8 cellular contexts compared by ENCODE assay signal in genomic region chr2:65128297-65129190, GRCh38. TPM values are rescaled to one million over a fixed set of nuclear protein-coding genes. Genes with fewer than 3 reads are reported as not detected.
A peak's percentile ranks its signal among the peaks of the same experiment; 100 is the strongest.
DNase-seq lines count a peak whose midpoint lies in the region; ATAC-seq and TF ChIP-seq lines count a peak whose summit lies in the region.

No MANE protein-coding gene starts in this region.

- DNase-seq in activated T-cell treated with anti-CD3 and anti-CD28 coated beads, Interleukin-2, amount 50 U/mL, for 72 hours, result peak in 1 of 2 donors; percentile 10
- DNase-seq in activated T-cell treated with anti-CD3 and anti-CD28 coated beads, Interleukin-2, amount 50 U/mL, for 48 hours, result no peak
- DNase-seq in SK-N-MC (ENCODE audit: low read depth, low spot score) (no peak), esophagus muscularis mucosa (ENCODE audit: extremely low spot score) (no peak), osteocyte (ENCODE audit: extremely low spot score, unreplicated experiment) (no peak), posterior cingulate gyrus (no peak), cerebellar cortex (ENCODE audit: low spot score) (no peak)

- intact Hi-C loops in esophagus muscularis mucosa (cut with DNase I), result loop anchor here (5.0 kb wide), 1 partner anchor 56 kb away; no protein-coding TSS in a partner anchor
- intact Hi-C loops in posterior cingulate gyrus (cut with DNase I), result no loop called here

- no peaks in the 10 kb centered on the region for H3K9me3 ChIP-seq in SK-N-MC (ENCODE audit: low read depth, low read length)
- no peaks in the 10 kb centered on the region for H3K9me3 ChIP-seq in esophagus muscularis mucosa

- TF ChIP-seq CTCF in esophagus muscularis mucosa (IDR thresholded peaks at IDR 0.05) (no peak), osteocyte (IDR thresholded peaks at IDR 0.05) (no peak)

- peak overlapping the region; percentile 96 for H3K4me3 ChIP-seq in SK-N-MC
- H3K4me3 ChIP-seq in esophagus muscularis mucosa, result peak overlapping the region; percentile 66 to 98 (median 94)

- WGBS in esophagus muscularis mucosa, result 19% methylated on average over 8 of the region's 8 CpGs

- H3K4me1 ChIP-seq in esophagus muscularis mucosa, result peaks cover 40 to 62% (median 58%) of the 10 kb centered on the region in 4 donors

- H3K27ac ChIP-seq in SK-N-MC, result peak overlapping the region; percentile 49
- peak overlapping the region; percentile 94 to 100 (median 98) for H3K27ac ChIP-seq in esophagus muscularis mucosa (replicated peaks in 1 of 4)

- H3K27ac Mint-ChIP-seq in activated T-cell treated with anti-CD3 and anti-CD28 coated beads, Interleukin-2, amount 50 U/mL, for 72 hours, result peak overlapping the region; percentile 98
- peak overlapping the region; percentile 100 for H3K27ac Mint-ChIP-seq in osteocyte (ENCODE audit: unreplicated experiment)

- no peaks in the 10 kb centered on the region; the same call in 1 of the 2 replicates for H3K36me3 ChIP-seq in SK-N-MC (ENCODE audit: insufficient read depth, low read length)
- H3K36me3 ChIP-seq in esophagus muscularis mucosa, result no peaks in the 10 kb centered on the region

- H3K27me3 Mint-ChIP-seq in activated T-cell treated with anti-CD3 and anti-CD28 coated beads, Interleukin-2, amount 50 U/mL, for 72 hours (ENCODE audit: low read depth), result no peaks in the 10 kb centered on the region
- H3K27me3 Mint-ChIP-seq in osteocyte (ENCODE audit: unreplicated experiment), result no peaks in the 10 kb centered on the region

- peaks cover 8 to 10% of the 10 kb centered on the region in 2 donors for H3K36me3 Mint-ChIP-seq in activated T-cell treated with anti-CD3 and anti-CD28 coated beads, Interleukin-2, amount 50 U/mL, for 72 hours (ENCODE audit: insufficient read depth in 2 of 2)
- no peaks in the 10 kb centered on the region for H3K36me3 Mint-ChIP-seq in osteocyte (ENCODE audit: unreplicated experiment)

- H3K4me1 Mint-ChIP-seq in activated T-cell treated with anti-CD3 and anti-CD28 coated beads, Interleukin-2, amount 50 U/mL, for 72 hours (ENCODE audit: low read depth), result peaks cover 54% of the 10 kb centered on the region
- H3K4me1 Mint-ChIP-seq in osteocyte (ENCODE audit: unreplicated experiment), result peaks cover 50% of the 10 kb centered on the region

- H3K9ac ChIP-seq in SK-N-MC (ENCODE audit: insufficient read length), result peak overlapping the region; percentile 98

- no peak for TF ChIP-seq EP300 in esophagus muscularis mucosa (IDR thresholded peaks at IDR 0.05)

- no peaks in the 10 kb centered on the region for H3K9me3 Mint-ChIP-seq in activated T-cell treated with anti-CD3 and anti-CD28 coated beads, Interleukin-2, amount 50 U/mL, for 72 hours
- H3K9me3 Mint-ChIP-seq in osteocyte (ENCODE audit: unreplicated experiment), result no peaks in the 10 kb centered on the region

- H3K4me3 Mint-ChIP-seq in activated T-cell treated with anti-CD3 and anti-CD28 coated beads, Interleukin-2, amount 50 U/mL, for 72 hours, result peak overlapping the region; percentile 93 to 96
- H3K4me3 Mint-ChIP-seq in osteocyte (ENCODE audit: unreplicated experiment), result peak overlapping the region; percentile 100

- TF ChIP-seq POLR2A in esophagus muscularis mucosa (IDR thresholded peaks at IDR 0.05; ENCODE audit: low read depth), result no peak

- no peak for ATAC-seq in activated T-cell treated with anti-CD3 and anti-CD28 coated beads, Interleukin-2, amount 50 U/mL, for 72 hours (replicated peaks in 1 of 2)
- no peak for ATAC-seq in HG03342 (IDR thresholded peaks at IDR 0.05; ENCODE audit: unreplicated experiment)

- no peaks in the 10 kb centered on the region for H3K27me3 ChIP-seq in esophagus muscularis mucosa

RNA-seq across cellular contexts. Expression of gene RAB1A, which starts 1.4 kb away (rescaled TPM):
- total RNA-seq in activated T-cell treated with anti-CD3 and anti-CD28 coated beads, Interleukin-2, amount 50 U/mL, for 72 hours, result 10 to 100 TPM; 85.3 to 90.8 TPM
- 10 to 100 TPM; 72.1 to 91.4 (median 86.0) TPM for total RNA-seq in esophagus muscularis mucosa
- total RNA-seq in osteocyte, result 128 and 132 TPM in 2 replicates
